15 cellular contexts compared by ENCODE assay signal in genomic region chr12:80567391-80567790, GRCh38.
DNase-seq lines count a peak whose midpoint lies in the region; TF ChIP-seq lines count a peak whose summit lies in the region.
"Had no signal": no experiment of that assay in that cellular context is flagged by ENCODE, and none has a peak within 500 bp of the region (broad histone marks: within the 10 kb centered on the region; RNA-seq: fewer than 3 reads in every experiment).

No MANE protein-coding gene starts in this region.

- H3K9me3 ChIP-seq in SK-N-MC (ENCODE audit: low read depth, low read length) (no peaks in the 10 kb centered on the region), skeletal muscle satellite cell (replicated peaks; ENCODE audit: low read length) (no peaks in the 10 kb centered on the region), uterus (no peaks in the 10 kb centered on the region)
- H3K9me3 ChIP-seq: body of pancreas had no signal

- no peak overlapping the region for H3K4me2 ChIP-seq in skeletal muscle satellite cell (ENCODE audit: low read length)

- TF ChIP-seq POLR2A in uterus (IDR thresholded peaks at IDR 0.05) = no peak

- intact Hi-C loops in uterus (cut with DNase I; ENCODE audit: low total_unique reads) = no loop called here

- H3K4me3 ChIP-seq in SK-N-MC (no peak overlapping the region), fibroblast of mammary gland (ENCODE audit: control insufficient read depth, low read depth, low read length) (no peak overlapping the region), skeletal muscle satellite cell (ENCODE audit: low read length) (no peak overlapping the region), uterus (no peak overlapping the region)
- H3K4me3 ChIP-seq: body of pancreas had no signal

- DNase-seq in SIG-M5 treated with dmso at 0.1 percent for 504 hours (lab: John Stamatoyannopoulos, UW; ENCODE audit: unreplicated experiment) (peak; percentile 22), SIG-M5 (lab: John Stamatoyannopoulos, UW) (no peak), SK-N-MC (ENCODE audit: low read depth, low spot score) (no peak), fibroblast of mammary gland (ENCODE audit: low read depth) (peak; percentile 81), DMS53 (lab: John Stamatoyannopoulos, UW) (no peak), DMS79 (lab: John Stamatoyannopoulos, UW) (no peak), uterus (no peak)
- DNase-seq: activated CD4-positive, alpha-beta T cell treated with anti-CD3 and anti-CD28 coated beads, Interleukin-2, amount 50 U/mL, for 48 hours; activated T-cell treated with anti-CD3 and anti-CD28 coated beads, Interleukin-2, amount 50 U/mL, for 1 hour; body of pancreas; hypothalamus; kidney glomerular epithelial cell; NCI-H526 treated with DMSO at 0.1 percent for 48 hours had no signal

- H3K9ac ChIP-seq in SK-N-MC (ENCODE audit: insufficient read length) (no peak overlapping the region), skeletal muscle satellite cell (ENCODE audit: low read depth, low read length) (peak overlapping the region; percentile 44)

- peak overlapping the region; percentile 61 for H3K27ac ChIP-seq in SK-N-MC
- H3K27ac ChIP-seq in uterus = no peak overlapping the region
- H3K27ac ChIP-seq: 22Rv1, body of pancreas had no signal

- H3K36me3 ChIP-seq in SK-N-MC (ENCODE audit: insufficient read depth, low read length) = no peaks in the 10 kb centered on the region
- no peaks in the 10 kb centered on the region for H3K36me3 ChIP-seq in skeletal muscle satellite cell (ENCODE audit: insufficient read depth, low read length)
- no peaks in the 10 kb centered on the region for H3K36me3 ChIP-seq in uterus

- TF ChIP-seq CTCF in fibroblast of mammary gland (conservative IDR thresholded peaks at IDR 0.05; ENCODE audit: control insufficient read depth, insufficient read depth, low read depth, low read length) (no peak), uterus (IDR thresholded peaks at IDR 0.05) (no peak)

- H3K27me3 ChIP-seq in skeletal muscle satellite cell (ENCODE audit: control insufficient read depth, insufficient read depth, low read length) (no peaks in the 10 kb centered on the region), uterus (no peaks in the 10 kb centered on the region)
- H3K27me3 ChIP-seq: body of pancreas had no signal

- H3K4me1 ChIP-seq in skeletal muscle satellite cell (ENCODE audit: control insufficient read depth, insufficient read depth, low read length) (peaks cover 36% of the 10 kb centered on the region), uterus (no peaks in the 10 kb centered on the region)
- H3K4me1 ChIP-seq: body of pancreas had no signal

Comparison
In these comparisons a context has a peak if more than half of its experiments do, and no peak if none do; other contexts are left out.
1. DNase-seq: peak in SIG-M5 treated with dmso at 0.1 percent for 504 hours (single experiment) and fibroblast of mammary gland (single experiment); none in SIG-M5 (single experiment), SK-N-MC (single experiment), DMS53 (single experiment), DMS79 (single experiment) and uterus (0 of 2).